In genomic region chr7:159115601-159116501, GRCh38 we compare ENCODE assay signal across 20 cellular contexts. TPM values are rescaled to one million over a fixed set of nuclear protein-coding genes. Genes with fewer than 3 reads are reported as not detected.
DNase-seq lines count a peak whose midpoint lies in the region; ATAC-seq and TF ChIP-seq lines count a peak whose summit lies in the region.
"Had no signal": no experiment of that assay in that cellular context is flagged by ENCODE, and none has a peak within 500 bp of the region (broad histone marks: within the 10 kb centered on the region; RNA-seq: fewer than 3 reads in every experiment).

No MANE protein-coding gene starts in this region.

- no peaks in the 10 kb centered on the region for H3K79me1 ChIP-seq in IMR-90 (ENCODE audit: low read depth in 1 of 2, low read length in 2 of 2)

- H3K9ac ChIP-seq in IMR-90 (ENCODE audit: low read depth, low read length), result no peak overlapping the region

- CTCF ChIA-PET in IMR-90 (lab: Yijun Ruan, JAX), result no interaction called here

- H2AFZ ChIP-seq in IMR-90 (replicated peaks; ENCODE audit: low read length, poor library complexity), result no peak overlapping the region
- H2AFZ ChIP-seq: GM23338 had no signal

- H3K4me2 ChIP-seq in IMR-90 (ENCODE audit: low read depth, low read length), result no peak overlapping the region
- H3K4me2 ChIP-seq: GM23338 had no signal

- no peak overlapping the region for H3K27ac ChIP-seq in IMR-90 (ENCODE audit: insufficient read depth, low read length)
- H3K27ac ChIP-seq in dorsolateral prefrontal cortex, result no peak overlapping the region
- H3K27ac ChIP-seq: SJCRH30 had no signal

- no peaks in the 10 kb centered on the region for H3K4me1 ChIP-seq in IMR-90 (ENCODE audit: control insufficient read depth, insufficient read depth, low read length)
- H3K4me1 ChIP-seq: SJCRH30 had no signal

- H2BK15ac ChIP-seq in IMR-90 (ENCODE audit: low read depth, low read length), result no peak overlapping the region

- H4K91ac ChIP-seq in IMR-90 (ENCODE audit: insufficient read depth, low read depth, low read length), result no peak overlapping the region

- no peak overlapping the region for H4K8ac ChIP-seq in IMR-90 (ENCODE audit: low read depth in 2 of 2, low read length in 2 of 2)

- DNase-seq in NCI-H748 (lab: John Stamatoyannopoulos, UW; ENCODE audit: unreplicated experiment) (peak; percentile 44), NCI-H748 treated with DMSO at 0.1 percent for 48 hours (lab: John Stamatoyannopoulos, UW) (no peak), IMR-90 (no peak), dorsolateral prefrontal cortex (peak in 6 of 10 donors; percentile 13 to 40 (median 25)), posterior vena cava (ENCODE audit: low spot score) (peak; percentile 67), dermis blood vessel endothelial cell (no peak), activated gamma-delta T cell (lab: John Stamatoyannopoulos, UW) (no peak)
- DNase-seq: activated CD4-positive, alpha-beta T cell treated with anti-CD3 and anti-CD28 coated beads, Interleukin-2, amount 10 ng/mL, durations not matched to agents 24 days and 14 days; AML-193; DMS79 treated with DMSO at 0.1 percent for 48 hours; mesenchymal stem cell; NCI-H1105 treated with DMSO at 0.1 percent for 48 hours; NCI-H82; nucleus accumbens; SJCRH30; small intestine; stimulated activated naive B cell treated with anti-CD40 and anti-IgM and Interleukin-4, amounts not matched to agents 10 μg/mL and 1 μg/mL and 100 μg/mL, for 72 hours had no signal

- no peak for TF ChIP-seq POLR2A in IMR-90 (IDR thresholded peaks at IDR 0.05; ENCODE audit: low read depth, low read length)

- no peaks in the 10 kb centered on the region for H4K20me1 ChIP-seq in IMR-90 (ENCODE audit: insufficient read depth, low read length)

- no peak overlapping the region for H4K5ac ChIP-seq in IMR-90 (ENCODE audit: low read depth, low read length)

- in situ Hi-C loops in IMR-90 (cut with MboI; ENCODE audit: low sequenced_read_pairs), result no loop called here

- POLR2A ChIA-PET in IMR-90 (lab: Charles Lee; ENCODE audit: unreplicated experiment), result no interaction called here

- H2AK5ac ChIP-seq in IMR-90 (ENCODE audit: low read depth, low read length), result no peak overlapping the region

- dilution Hi-C loops in IMR-90 (cut with HindIII; ENCODE audit: low sequenced_read_pairs, unreplicated experiment), result no loop called here

- no peak overlapping the region for H3K56ac ChIP-seq in IMR-90 (ENCODE audit: extremely low read depth, insufficient read depth, low read length)

- H2BK20ac ChIP-seq in IMR-90 (ENCODE audit: low read depth, low read length), result no peak overlapping the region

- TF ChIP-seq CTCF in IMR-90 (conservative IDR thresholded peaks at IDR 0.05; ENCODE audit: low read depth, low read length) (no peak), dorsolateral prefrontal cortex (IDR thresholded peaks at IDR 0.05 in 54 of 56, conservative IDR thresholded peaks at IDR 0.05 in 2 of 56; ENCODE audit: low read depth in 1 of 56, partially characterized antibody in 56 of 56) (no peak)

- ATAC-seq in IMR-90 (ENCODE audit: low read depth), result no peak
- no peak for ATAC-seq in GM21367 (IDR thresholded peaks at IDR 0.05; ENCODE audit: unreplicated experiment)
- ATAC-seq: GM23338; stimulated activated naive B cell treated with anti-CD40 and anti-IgM and Interleukin-4, amounts not matched to agents 10 μg/mL and 1 μg/mL and 100 μg/mL, for 72 hours had no signal

- H3K9me1 ChIP-seq in IMR-90 (ENCODE audit: insufficient read depth, low read length), result no peaks in the 10 kb centered on the region

- H3K14ac ChIP-seq in IMR-90 (replicated peaks; ENCODE audit: low read depth, low read length), result no peak overlapping the region

- H3K23ac ChIP-seq in IMR-90 (ENCODE audit: low read depth, low read length), result no peak overlapping the region

- H3K36me3 ChIP-seq in IMR-90 (ENCODE audit: control insufficient read depth, insufficient read depth, low read length), result no peaks in the 10 kb centered on the region
- H3K36me3 ChIP-seq: SJCRH30 had no signal

- H2BK5ac ChIP-seq in IMR-90 (ENCODE audit: low read depth, low read length, poor library complexity, severe bottlenecking), result no peak overlapping the region

- H3K27me3 ChIP-seq in IMR-90 (ENCODE audit: control insufficient read depth, insufficient read depth, low read length), result no peaks in the 10 kb centered on the region
- peaks cover 0 to 35% (median 4%) of the 10 kb centered on the region in 45 donors for H3K27me3 ChIP-seq in dorsolateral prefrontal cortex
- H3K27me3 ChIP-seq: SJCRH30 had no signal

- peaks cover 31% of the 10 kb centered on the region for H3K9me3 ChIP-seq in IMR-90 (ENCODE audit: control insufficient read depth, insufficient read depth, low read length)
- H3K9me3 ChIP-seq: SJCRH30 had no signal

- intact Hi-C loops in IMR-90 (cut with micrococcal nuclease) (no loop called here), dorsolateral prefrontal cortex (cut with DNase I) (no loop called here), posterior vena cava (cut with DNase I) (no loop called here)

- H3K18ac ChIP-seq in IMR-90 (ENCODE audit: low read depth, low read length), result no peak overlapping the region

- H3K4me3 ChIP-seq in IMR-90 (ENCODE audit: insufficient read depth, low read depth, low read length) (no peak overlapping the region), dorsolateral prefrontal cortex (no peak overlapping the region)
- H3K4me3 ChIP-seq: GM23338, SJCRH30 had no signal

- WGBS in IMR-90 (ENCODE audit: extremely low coverage in 2 of 2, insufficient read length in 1 of 2), 2 experiments, result 38% methylated on average over 8 of the region's 19 CpGs; no CpG with 5 or more reads in 1 of the 2 experiments

- BruUV-seq in IMR-90 (replicated peaks; lab: Mats Ljungman, UMichigan), result no TSS peak

- H2AK9ac ChIP-seq in IMR-90 (replicated peaks; ENCODE audit: low read depth, low read length, poor library complexity), result peak overlapping the region; percentile 55

- no peak overlapping the region for H3K4ac ChIP-seq in IMR-90 (ENCODE audit: low read depth, low read length)

- TF ChIP-seq RAD21 in IMR-90 (IDR thresholded peaks at IDR 0.05; ENCODE audit: low read length), result no peak

- H2BK120ac ChIP-seq in IMR-90 (ENCODE audit: low read depth, low read length), result no peak overlapping the region

TF ChIP-seq in IMR-90, 13 proteins besides CTCF, POLR2A, EP300 and RAD21:
- TF ChIP-seq USF2 (IDR thresholded peaks at IDR 0.05; ENCODE audit: low read depth, low read length), result no peak
- TF ChIP-seq MAFK (IDR thresholded peaks at IDR 0.05; ENCODE audit: low read depth, low read length), result no peak

RNA-seq across cellular contexts. Expression of gene VIPR2, which starts 28.8 kb away (rescaled TPM):
- total RNA-seq in IMR-90 (2012; rRNA removed) (not detected in 2 replicates), dorsolateral prefrontal cortex (10 to 100 TPM in 13 of 120 experiments, 1 to 10 TPM in 107; 2.3 to 26.0 (median 6.4) TPM), posterior vena cava (1 to 10 TPM; 5.0 to 7.6 TPM), dermis blood vessel endothelial cell (not detected in 2 replicates)
- polyA plus RNA-seq in IMR-90 (2012; rRNA removed), result not detected in 2 replicates
- polyA plus RNA-seq in IMR-90 (2012; cell fraction: cytosol; rRNA removed), result not detected in 2 replicates
- not detected in 2 replicates for polyA plus RNA-seq in IMR-90 (2012; cell fraction: nucleus; rRNA removed; ENCODE audit: low replicate concordance)
- total RNA-seq: endothelial cell of umbilical vein had no signal
- polyA plus RNA-seq: endothelial cell of umbilical vein had no signal

Comparison
In these comparisons a context has a peak if more than half of its experiments do, and no peak if none do; other contexts are left out.
1. DNase-seq: peak in NCI-H748 (single experiment), dorsolateral prefrontal cortex (6 of 10) and posterior vena cava (single experiment); none in NCI-H748 treated with DMSO at 0.1 percent for 48 hours (single experiment), IMR-90 (single experiment), dermis blood vessel endothelial cell (single experiment) and activated gamma-delta T cell (single experiment).